Comparison of ENCODE assay signal across 20 cellular contexts in genomic region chr5:67731886-67732285, GRCh38.
"Had no signal": no experiment of that assay in that cellular context is flagged by ENCODE, and none has a peak within 500 bp of the region (broad histone marks: within the 10 kb centered on the region; RNA-seq: fewer than 3 reads in every experiment).

No MANE protein-coding gene starts in this region.

- H3K4me1 ChIP-seq: testis, upper lobe of left lung had no signal

- H3K4me3 Mint-ChIP-seq: activated naive CD4-positive, alpha-beta T cell treated with anti-CD3 and anti-CD28 coated beads, Interleukin-2, amount 10 ng/mL, durations not matched to agents 7 days and 5 days; activated naive CD8-positive, alpha-beta T cell treated with anti-CD3 and anti-CD28 coated beads, Interleukin-2, amount 50 U/mL, for 24 hours; natural killer cell treated with Interleukin-12 subunit alpha and Interleukin-12 subunit beta and Interleukin-15 and Interleukin-18, amount 100 ng/mL, for 72 hours; stimulated activated naive CD8-positive, alpha-beta T cell treated with anti-CD3 and anti-CD28 coated beads, Interleukin-15, amount 100 ng/mL, for 72 hours had no signal

- H3K9me3 Mint-ChIP-seq: activated naive CD4-positive, alpha-beta T cell treated with anti-CD3 and anti-CD28 coated beads, Interleukin-2, amount 10 ng/mL, durations not matched to agents 7 days and 5 days; natural killer cell treated with Interleukin-12 subunit alpha and Interleukin-12 subunit beta and Interleukin-15 and Interleukin-18, amount 100 ng/mL, for 72 hours; stimulated activated naive CD8-positive, alpha-beta T cell treated with anti-CD3 and anti-CD28 coated beads, Interleukin-15, amount 100 ng/mL, for 72 hours had no signal

- H3K9me3 ChIP-seq: gastroesophageal sphincter, testis, upper lobe of left lung had no signal

- H3K27me3 ChIP-seq: brain microvascular endothelial cell, gastroesophageal sphincter, testis, upper lobe of left lung had no signal

- H3K27ac Mint-ChIP-seq: activated naive CD4-positive, alpha-beta T cell treated with anti-CD3 and anti-CD28 coated beads, Interleukin-2, amount 10 ng/mL, durations not matched to agents 7 days and 5 days; activated naive CD8-positive, alpha-beta T cell treated with anti-CD3 and anti-CD28 coated beads, Interleukin-2, amount 50 U/mL, for 24 hours; natural killer cell treated with Interleukin-12 subunit alpha and Interleukin-12 subunit beta and Interleukin-15 and Interleukin-18, amount 100 ng/mL, for 72 hours; stimulated activated naive CD8-positive, alpha-beta T cell treated with anti-CD3 and anti-CD28 coated beads, Interleukin-15, amount 100 ng/mL, for 72 hours had no signal

- H3K27ac ChIP-seq: brain microvascular endothelial cell, skin epidermis, testis, upper lobe of left lung, VCaP had no signal

- H3K4me3 ChIP-seq: gastroesophageal sphincter, skin epidermis, testis, upper lobe of left lung had no signal

- ATAC-seq: activated naive CD8-positive, alpha-beta T cell treated with anti-CD3 and anti-CD28 coated beads, Interleukin-2, amount 50 U/mL, for 24 hours; gastroesophageal sphincter; natural killer cell treated with Interleukin-12 subunit alpha and Interleukin-12 subunit beta and Interleukin-15 and Interleukin-18, amount 100 ng/mL, for 72 hours; right cardiac atrium; stimulated activated naive CD8-positive, alpha-beta T cell treated with anti-CD3 and anti-CD28 coated beads, Interleukin-15, amount 100 ng/mL, for 72 hours had no signal

- H3K4me1 Mint-ChIP-seq: activated naive CD4-positive, alpha-beta T cell treated with anti-CD3 and anti-CD28 coated beads, Interleukin-2, amount 10 ng/mL, durations not matched to agents 7 days and 5 days; activated naive CD8-positive, alpha-beta T cell treated with anti-CD3 and anti-CD28 coated beads, Interleukin-2, amount 50 U/mL, for 24 hours; stimulated activated naive CD8-positive, alpha-beta T cell treated with anti-CD3 and anti-CD28 coated beads, Interleukin-15, amount 100 ng/mL, for 72 hours had no signal

- DNase-seq: activated CD4-positive, alpha-beta T cell treated with anti-CD3 and anti-CD28 coated beads, Interleukin-2, amount 50 U/mL, for 1 hour; activated CD4-positive, CD25-positive, alpha-beta regulatory T cell treated with anti-CD3 and anti-CD28 coated beads, Interleukin-2, amount 50 U/mL, for 72 hours; activated CD8-positive, alpha-beta memory T cell treated with anti-CD3 and anti-CD28 coated beads, Interleukin-2, amount 50 U/mL, for 4 hours; activated effector memory CD4-positive, alpha-beta T cell treated with Interleukin-2 at 50 U/mL for 16 hours; activated naive CD4-positive, alpha-beta T cell treated with anti-CD3 and anti-CD28 coated beads, Interleukin-2, amount 10 ng/mL, durations not matched to agents 7 days and 5 days; activated naive CD8-positive, alpha-beta T cell treated with anti-CD3 and anti-CD28 coated beads, Interleukin-2, amount 50 U/mL, for 24 hours; activated T-cell treated with anti-CD3 and anti-CD28 coated beads, Interleukin-2, amount 50 U/mL, for 48 hours; brain microvascular endothelial cell; central memory CD4-positive, alpha-beta T cell; cortex of kidney; mesendoderm; right cardiac atrium; stimulated activated naive CD8-positive, alpha-beta T cell treated with anti-CD3 and anti-CD28 coated beads, Interleukin-15, amount 100 ng/mL, for 72 hours; T-helper 2 cell; testis; upper lobe of left lung had no signal

- H3K36me3 ChIP-seq: brain microvascular endothelial cell, gastroesophageal sphincter, upper lobe of left lung had no signal

- H3K36me3 Mint-ChIP-seq: activated naive CD4-positive, alpha-beta T cell treated with anti-CD3 and anti-CD28 coated beads, Interleukin-2, amount 10 ng/mL, durations not matched to agents 7 days and 5 days; natural killer cell treated with Interleukin-12 subunit alpha and Interleukin-12 subunit beta and Interleukin-15 and Interleukin-18, amount 100 ng/mL, for 72 hours had no signal

- H3K27me3 Mint-ChIP-seq: activated naive CD4-positive, alpha-beta T cell treated with anti-CD3 and anti-CD28 coated beads, Interleukin-2, amount 10 ng/mL, durations not matched to agents 7 days and 5 days; stimulated activated naive CD8-positive, alpha-beta T cell treated with anti-CD3 and anti-CD28 coated beads, Interleukin-15, amount 100 ng/mL, for 72 hours had no signal
